ENCODE assay signal across 20 cellular contexts in genomic region chr1:224751547-224752311, GRCh38.
"Had no signal": no experiment of that assay in that cellular context is flagged by ENCODE, and none has a peak within 500 bp of the region (broad histone marks: within the 10 kb centered on the region; RNA-seq: fewer than 3 reads in every experiment).

No MANE protein-coding gene starts in this region.

- H3K27ac ChIP-seq: coronary artery, tibial artery had no signal

- H3K27me3 ChIP-seq: heart left ventricle, tibial artery had no signal

- H3K36me3 ChIP-seq: heart left ventricle, tibial artery had no signal

- H3K4me3 ChIP-seq: coronary artery, heart left ventricle, tibial artery had no signal

- ATAC-seq: activated T-cell treated with anti-CD3 and anti-CD28 coated beads, Interleukin-2, amount 50 U/mL, for 72 hours; heart left ventricle; left colon; sciatic nerve; stimulated activated effector memory CD8-positive, alpha-beta T cell treated with anti-CD3 and anti-CD28 coated beads, Interleukin-12 subunit alpha, Interleukin-12 subunit beta, amount 100 ng/mL, for 72 hours; stimulated activated naive CD8-positive, alpha-beta T cell treated with anti-CD3 and anti-CD28 coated beads, Interleukin-15, amount 100 ng/mL, for 72 hours had no signal

- H3K4me1 ChIP-seq: tibial artery had no signal

- H3K9me3 ChIP-seq: heart left ventricle, tibial artery had no signal

- DNase-seq: activated B cell treated with CpG ODN at 0.5 μM for 24 hours; activated CD4-positive, alpha-beta memory T cell treated with anti-CD3 and anti-CD28 coated beads, Interleukin-2, amount 10 ng/mL, durations not matched to agents 7 days and 5 days; activated CD4-positive, alpha-beta T cell treated with anti-CD3 and anti-CD28 coated beads for 4 hours; activated effector memory CD4-positive, alpha-beta T cell treated with Interleukin-2 at 50 U/mL for 16 hours; activated naive CD4-positive, alpha-beta T cell treated with anti-CD3 and anti-CD28 coated beads for 36 hours; activated naive CD8-positive, alpha-beta T cell treated with anti-CD3 and anti-CD28 coated beads, Interleukin-2, amount 10 ng/mL, durations not matched to agents 7 days and 5 days; activated T-cell treated with anti-CD3 and anti-CD28 coated beads, Interleukin-2, amount 50 U/mL, for 72 hours; amygdala; cerebellar nuclear complex; heart left ventricle; left colon; nucleus accumbens; small intestine; stimulated activated CD4-positive, alpha-beta T cell treated with anti-CD3 and anti-CD28 coated beads, Interleukin-2, amount 100 ng/mL, for 24 hours; stimulated activated naive CD8-positive, alpha-beta T cell treated with anti-CD3 and anti-CD28 coated beads, Interleukin-15, amount 100 ng/mL, for 72 hours; T1000; tibial artery had no signal
